Comparison of ENCODE assay signal across 1 cellular context in genomic region chr7:79453558-79454324, GRCh38.
TF ChIP-seq lines count a peak whose summit lies in the region.

Gene MAGI2, minus strand, starts transcription at chr7:79453667. Its CDS starts 347 bp downstream, at chr7:79453320.

TF ChIP-seq in GM23338, 12 proteins besides CTCF, POLR2A, EP300 and RAD21 (continued from another document):
- TF ChIP-seq ZNF462 (CRISPR knock-in tag; IDR thresholded peaks at IDR 0.05) (no peak), EZH2 (IDR thresholded peaks at IDR 0.05; ENCODE audit: low read depth, unreplicated experiment) (peak; percentile 39)
